Comparison of ENCODE assay signal across 20 cellular contexts in the genomic region with DNA sequence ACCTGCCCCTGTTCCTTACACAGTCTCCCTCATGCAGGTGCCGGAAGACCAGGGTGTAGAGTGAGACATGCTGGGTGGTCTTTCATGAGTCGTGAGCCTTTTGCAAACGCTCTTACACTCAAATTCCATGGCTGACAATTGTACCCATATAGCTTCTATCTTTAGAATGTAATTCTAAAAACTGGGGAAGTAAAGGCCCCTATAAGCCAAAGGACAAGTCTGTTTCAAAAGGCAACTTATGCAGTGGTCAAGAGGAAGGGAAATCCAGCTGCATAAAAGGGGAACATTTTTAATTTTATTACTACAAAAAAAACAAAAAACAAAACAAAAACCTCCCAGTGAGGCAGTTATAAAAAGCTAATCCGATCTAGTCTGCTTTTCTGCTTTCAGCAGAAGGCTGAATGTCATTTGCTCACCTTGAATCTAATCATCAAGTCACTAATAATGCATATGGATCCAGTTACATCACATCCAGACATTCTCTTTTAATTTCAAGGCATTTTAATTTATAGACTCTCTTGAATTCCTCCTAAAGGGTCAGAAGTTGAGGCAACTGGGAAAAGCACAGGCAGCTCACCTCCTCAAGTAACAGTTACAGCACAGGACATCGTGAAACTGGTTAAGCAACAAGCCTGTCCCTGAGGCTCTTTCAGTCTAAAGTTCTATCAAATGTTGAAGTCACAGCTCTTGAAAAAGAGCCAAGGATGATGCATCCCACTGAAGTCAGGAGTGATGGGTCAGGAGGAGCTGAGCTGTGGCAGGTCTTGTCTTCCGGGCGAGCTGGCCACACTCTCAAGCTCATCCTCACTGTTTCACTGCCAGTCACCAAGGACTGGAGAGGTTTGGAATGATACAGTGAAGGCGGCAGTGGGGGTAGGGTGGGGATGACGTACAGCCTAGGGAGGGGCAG.
DNase-seq lines count a peak whose midpoint lies in the region; ATAC-seq and TF ChIP-seq lines count a peak whose summit lies in the region.
"Had no signal": no experiment of that assay in that cellular context is flagged by ENCODE, and none has a peak within 500 bp of the region (broad histone marks: within the 10 kb centered on the region; RNA-seq: fewer than 3 reads in every experiment).

No MANE protein-coding gene starts in this region.

- no peaks in the 10 kb centered on the region for H3K9me3 ChIP-seq in esophagus squamous epithelium
- H3K9me3 ChIP-seq: Caco-2, vagina had no signal

- no peak for DNase-seq in stimulated activated naive CD8-positive, alpha-beta T cell treated with anti-CD3 and anti-CD28 coated beads, Interleukin-15, amount 100 ng/mL, for 72 hours
- DNase-seq in amniotic epithelial cell (ENCODE audit: low read depth) (peak; percentile 64), islet precursor cell (peak; percentile 17), esophagus squamous epithelium (lab: John Stamatoyannopoulos, UW) (no peak)
- no peak for DNase-seq in naive thymus-derived CD8-positive, alpha-beta T cell
- DNase-seq: activated CD4-positive, alpha-beta T cell treated with anti-CD3 and anti-CD28 coated beads, Interleukin-2, amount 10 ng/mL, durations not matched to agents 24 days and 14 days; activated naive CD8-positive, alpha-beta T cell treated with anti-CD3 and anti-CD28 coated beads, Interleukin-2, amount 10 ng/mL, durations not matched to agents 7 days and 5 days; Caco-2; cerebellar nuclear complex; NCI-H2029 treated with DMSO at 0.1 percent for 48 hours; NCI-H526; stimulated activated naive B cell treated with anti-CD40 and anti-IgM and Interleukin-4, amounts not matched to agents 10 μg/mL and 1 μg/mL and 100 μg/mL, for 72 hours had no signal

- H3K27ac Mint-ChIP-seq in stimulated activated naive CD8-positive, alpha-beta T cell treated with anti-CD3 and anti-CD28 coated beads, Interleukin-15, Interleukin-2, amounts not matched to agents 100 ng/mL and 50 ng/mL, for 24 hours: peak overlapping the region; percentile 21
- H3K27ac Mint-ChIP-seq in stimulated activated naive CD8-positive, alpha-beta T cell treated with anti-CD3 and anti-CD28 coated beads, Interleukin-15, amount 100 ng/mL, for 72 hours: no peak overlapping the region
- H3K27ac Mint-ChIP-seq in naive thymus-derived CD8-positive, alpha-beta T cell: no peak overlapping the region
- H3K27ac Mint-ChIP-seq: activated CD4-positive, alpha-beta T cell treated with anti-CD3 and anti-CD28 coated beads, Interleukin-2, amount 10 ng/mL, durations not matched to agents 24 days and 14 days; activated naive CD8-positive, alpha-beta T cell treated with anti-CD3 and anti-CD28 coated beads, Interleukin-2, amount 10 ng/mL, durations not matched to agents 7 days and 5 days; neural progenitor cell; stimulated activated naive B cell treated with anti-CD40 and anti-IgM and Interleukin-4, amounts not matched to agents 10 μg/mL and 1 μg/mL and 100 μg/mL, for 72 hours; T-helper 1 cell treated with Interleukin-12 subunit alpha and Interleukin-12 subunit beta and Interleukin-4 antibody, amounts not matched to agents 30 μg/mL and 1 μg/mL, for 36 hours had no signal

- TF ChIP-seq POLR2A in esophagus squamous epithelium (IDR thresholded peaks at IDR 0.05): no peak

- no peak for ATAC-seq in stimulated activated naive CD8-positive, alpha-beta T cell treated with anti-CD3 and anti-CD28 coated beads, Interleukin-15, amount 100 ng/mL, for 72 hours
- ATAC-seq in naive thymus-derived CD8-positive, alpha-beta T cell: no peak
- ATAC-seq in GM21723 (IDR thresholded peaks at IDR 0.05; ENCODE audit: unreplicated experiment) (no peak), GM21447 (IDR thresholded peaks at IDR 0.05; ENCODE audit: unreplicated experiment) (no peak)
- ATAC-seq: HCT116; Panc1; stimulated activated naive B cell treated with anti-CD40 and anti-IgM and Interleukin-4, amounts not matched to agents 10 μg/mL and 1 μg/mL and 100 μg/mL, for 72 hours had no signal

- peaks cover 38% of the 10 kb centered on the region for H3K36me3 Mint-ChIP-seq in stimulated activated naive CD8-positive, alpha-beta T cell treated with anti-CD3 and anti-CD28 coated beads, Interleukin-15, Interleukin-2, amounts not matched to agents 100 ng/mL and 50 ng/mL, for 24 hours (ENCODE audit: low read depth)
- H3K36me3 Mint-ChIP-seq in naive thymus-derived CD8-positive, alpha-beta T cell: peaks cover 0 to 33% (median 5%) of the 10 kb centered on the region in 3 donors

- 69 to 79% methylated on average over 9 of the region's 9 CpGs for WGBS in esophagus squamous epithelium, 2 donors

- no peaks in the 10 kb centered on the region for H3K27me3 Mint-ChIP-seq in stimulated activated naive CD8-positive, alpha-beta T cell treated with anti-CD3 and anti-CD28 coated beads, Interleukin-15, Interleukin-2, amounts not matched to agents 100 ng/mL and 50 ng/mL, for 24 hours
- H3K27me3 Mint-ChIP-seq in stimulated activated naive CD8-positive, alpha-beta T cell treated with anti-CD3 and anti-CD28 coated beads, Interleukin-15, amount 100 ng/mL, for 72 hours: no peaks in the 10 kb centered on the region
- no peaks in the 10 kb centered on the region for H3K27me3 Mint-ChIP-seq in naive thymus-derived CD8-positive, alpha-beta T cell
- H3K27me3 Mint-ChIP-seq: activated CD4-positive, alpha-beta T cell treated with anti-CD3 and anti-CD28 coated beads, Interleukin-2, amount 10 ng/mL, durations not matched to agents 24 days and 14 days; activated naive CD8-positive, alpha-beta T cell treated with anti-CD3 and anti-CD28 coated beads, Interleukin-2, amount 10 ng/mL, durations not matched to agents 7 days and 5 days; stimulated activated naive B cell treated with anti-CD40 and anti-IgM and Interleukin-4, amounts not matched to agents 10 μg/mL and 1 μg/mL and 100 μg/mL, for 72 hours had no signal

- no peak overlapping the region for H3K4me3 ChIP-seq in esophagus squamous epithelium
- H3K4me3 ChIP-seq: neural progenitor cell, vagina had no signal

- no peaks in the 10 kb centered on the region for H3K4me1 Mint-ChIP-seq in stimulated activated naive CD8-positive, alpha-beta T cell treated with anti-CD3 and anti-CD28 coated beads, Interleukin-15, Interleukin-2, amounts not matched to agents 100 ng/mL and 50 ng/mL, for 24 hours (ENCODE audit: low read depth)
- no peaks in the 10 kb centered on the region for H3K4me1 Mint-ChIP-seq in stimulated activated naive CD8-positive, alpha-beta T cell treated with anti-CD3 and anti-CD28 coated beads, Interleukin-15, amount 100 ng/mL, for 72 hours
- peaks cover 0 to 6% (median 4%) of the 10 kb centered on the region in 4 donors for H3K4me1 Mint-ChIP-seq in naive thymus-derived CD8-positive, alpha-beta T cell
- H3K4me1 Mint-ChIP-seq: activated CD4-positive, alpha-beta T cell treated with anti-CD3 and anti-CD28 coated beads, Interleukin-2, amount 10 ng/mL, durations not matched to agents 24 days and 14 days; activated naive CD8-positive, alpha-beta T cell treated with anti-CD3 and anti-CD28 coated beads, Interleukin-2, amount 10 ng/mL, durations not matched to agents 7 days and 5 days; neural progenitor cell had no signal

- no peak for TF ChIP-seq CTCF in esophagus squamous epithelium (IDR thresholded peaks at IDR 0.05)

- no peaks in the 10 kb centered on the region for H3K9me3 Mint-ChIP-seq in stimulated activated naive CD8-positive, alpha-beta T cell treated with anti-CD3 and anti-CD28 coated beads, Interleukin-15, Interleukin-2, amounts not matched to agents 100 ng/mL and 50 ng/mL, for 24 hours
- no peaks in the 10 kb centered on the region for H3K9me3 Mint-ChIP-seq in stimulated activated naive CD8-positive, alpha-beta T cell treated with anti-CD3 and anti-CD28 coated beads, Interleukin-15, amount 100 ng/mL, for 72 hours
- no peaks in the 10 kb centered on the region for H3K9me3 Mint-ChIP-seq in naive thymus-derived CD8-positive, alpha-beta T cell
- H3K9me3 Mint-ChIP-seq: stimulated activated naive B cell treated with anti-CD40 and anti-IgM and Interleukin-4, amounts not matched to agents 10 μg/mL and 1 μg/mL and 100 μg/mL, for 72 hours had no signal

- peaks cover 0 to 59% (median 1%) of the 10 kb centered on the region in 3 donors for H3K36me3 ChIP-seq in esophagus squamous epithelium
- H3K36me3 ChIP-seq: neural progenitor cell, vagina had no signal

- no peak overlapping the region for H3K27ac ChIP-seq in esophagus squamous epithelium
- H3K27ac ChIP-seq: neural progenitor cell, vagina had no signal

- POLR2A ChIA-PET in naive thymus-derived CD8-positive, alpha-beta T cell (lab: Charles Lee): no interaction called here

- H3K27me3 ChIP-seq in esophagus squamous epithelium: no peaks in the 10 kb centered on the region
- H3K27me3 ChIP-seq: neural progenitor cell, vagina had no signal

- H3K4me3 Mint-ChIP-seq in stimulated activated naive CD8-positive, alpha-beta T cell treated with anti-CD3 and anti-CD28 coated beads, Interleukin-15, Interleukin-2, amounts not matched to agents 100 ng/mL and 50 ng/mL, for 24 hours: no peak overlapping the region
- H3K4me3 Mint-ChIP-seq in stimulated activated naive CD8-positive, alpha-beta T cell treated with anti-CD3 and anti-CD28 coated beads, Interleukin-15, amount 100 ng/mL, for 72 hours: no peak overlapping the region
- no peak overlapping the region for H3K4me3 Mint-ChIP-seq in naive thymus-derived CD8-positive, alpha-beta T cell
- H3K4me3 Mint-ChIP-seq: activated CD4-positive, alpha-beta T cell treated with anti-CD3 and anti-CD28 coated beads, Interleukin-2, amount 10 ng/mL, durations not matched to agents 24 days and 14 days; activated naive CD8-positive, alpha-beta T cell treated with anti-CD3 and anti-CD28 coated beads, Interleukin-2, amount 10 ng/mL, durations not matched to agents 7 days and 5 days; neural progenitor cell; stimulated activated naive B cell treated with anti-CD40 and anti-IgM and Interleukin-4, amounts not matched to agents 10 μg/mL and 1 μg/mL and 100 μg/mL, for 72 hours; T-helper 1 cell treated with Interleukin-12 subunit alpha and Interleukin-12 subunit beta and Interleukin-4 antibody, amounts not matched to agents 30 μg/mL and 1 μg/mL, for 36 hours had no signal

- intact Hi-C loops in esophagus squamous epithelium (cut with DNase I): no loop called here

- H3K4me1 ChIP-seq in esophagus squamous epithelium: no peaks in the 10 kb centered on the region
- H3K4me1 ChIP-seq: Caco-2, neural progenitor cell, vagina had no signal

Comparison
In these comparisons a context has a peak if more than half of its experiments do, and no peak if none do; other contexts are left out.
1. DNase-seq: peak in amniotic epithelial cell (single experiment) and islet precursor cell (single experiment); none in stimulated activated naive CD8-positive, alpha-beta T cell treated with anti-CD3 and anti-CD28 coated beads, Interleukin-15, amount 100 ng/mL, for 72 hours (0 of 2), naive thymus-derived CD8-positive, alpha-beta T cell (0 of 10) and esophagus squamous epithelium (single experiment).